ENCODE assay signal across 8 cellular contexts in the genomic region with DNA sequence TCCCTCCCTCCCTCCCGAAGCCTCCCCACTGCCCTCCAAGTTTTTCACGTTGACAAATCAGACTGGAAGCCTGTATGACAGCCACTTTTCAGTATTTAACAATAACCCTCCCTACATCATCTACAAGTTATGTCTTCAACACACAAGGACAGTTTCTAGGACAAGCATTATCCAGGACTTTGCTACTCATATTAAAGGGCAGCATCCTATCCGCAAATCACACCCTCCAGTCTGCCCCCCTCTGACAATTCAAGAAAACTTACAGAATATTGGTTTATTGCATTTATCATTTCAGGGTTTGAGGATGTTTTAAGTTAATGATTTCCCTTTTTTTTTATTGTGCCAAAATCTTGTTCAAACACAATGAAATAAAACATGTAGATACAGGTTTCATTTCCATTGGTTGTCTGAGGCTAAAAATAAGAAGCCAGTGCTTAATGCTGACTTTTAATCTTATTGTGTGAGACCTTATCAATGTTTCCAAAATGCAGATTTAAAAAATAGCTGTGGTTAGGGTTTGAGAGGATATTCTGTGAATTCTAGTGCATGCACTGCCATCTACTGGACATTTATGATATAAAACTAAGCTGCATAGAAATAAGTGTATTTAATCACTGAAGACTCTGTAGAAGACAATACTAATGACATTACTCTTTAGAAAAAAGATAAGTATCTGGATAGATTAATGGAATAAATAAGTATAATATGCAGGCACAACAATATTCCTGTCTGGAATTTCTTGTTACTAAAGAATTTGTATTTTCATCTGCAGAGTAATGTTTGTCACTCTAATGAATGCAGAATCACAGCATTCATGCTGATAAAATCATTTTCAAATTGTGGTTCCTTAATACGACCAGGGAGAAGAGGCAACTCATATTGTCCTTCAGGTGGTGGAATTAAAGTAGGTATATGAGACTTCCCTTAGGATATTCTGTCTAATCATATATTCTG.
DNase-seq lines count a peak whose midpoint lies in the region; ATAC-seq, FAIRE-seq and TF ChIP-seq lines count a peak whose summit lies in the region.

No MANE protein-coding gene starts in this region.

- no peak overlapping the region for H2BK12ac ChIP-seq in H1 (ENCODE audit: low read depth, low read length)

- H2BK20ac ChIP-seq in H1 (ENCODE audit: low read length), result no peak overlapping the region

- H3K4me2 ChIP-seq in H1 (ENCODE audit: insufficient read depth in 1 of 2, low read depth in 2 of 2, low read length in 2 of 2), result no peak overlapping the region

- FAIRE-seq in H1 (lab: Jason Lieb, UNC), result no peak

- no peaks in the 10 kb centered on the region for H4K20me1 ChIP-seq in H1 (replicated peaks in 1 of 2; ENCODE audit: control insufficient read depth in 1 of 2, insufficient read depth in 2 of 2, low read length in 2 of 2)

- CTCF ChIA-PET in H1 (lab: Charles Lee; ENCODE audit: partially characterized antibody), result interaction anchor here (0.6 to 5.8 kb wide), 21 partner anchors 12 to 447 kb away, joined by 3 to 107 read pairs (median 4); no protein-coding TSS in a partner anchor

- H3K36me3 ChIP-seq in H1 (ENCODE audit: control insufficient read depth in 2 of 4, insufficient read depth in 4 of 4, low read length in 3 of 4) (no peaks in the 10 kb centered on the region), mucosa of descending colon (ENCODE audit: low read depth) (no peaks in the 10 kb centered on the region)

- peaks cover 0 to 6% (median 2%) of the 10 kb centered on the region in 4 experiments; a peak in 5 of 7 replicates for H3K4me1 ChIP-seq in H1 (replicated peaks in 1 of 4; ENCODE audit: control insufficient read depth in 3 of 4, insufficient read depth in 4 of 4, low read length in 3 of 4)
- H3K4me1 ChIP-seq in mucosa of descending colon (ENCODE audit: low read depth), result peaks cover 12% of the 10 kb centered on the region

- DNase-seq in GF-D8 (lab: John Stamatoyannopoulos, UW), result peak; percentile 1
- peak; percentile 69 for DNase-seq in HT1080 (ENCODE audit: low read depth)
- peak; percentile 75 for DNase-seq in RKO (ENCODE audit: low spot score)
- DNase-seq in H1 (ENCODE audit: low read depth in 1 of 2, low spot score in 2 of 2), result no peak
- DNase-seq in mucosa of descending colon, result peak in 1 of 3 donors; percentile 22
- DNase-seq in GM19240 (ENCODE audit: insufficient read length, low spot score), result no peak

- H3K27ac ChIP-seq in 22Rv1 (no peak overlapping the region), H1 (ENCODE audit: low read depth, low read length) (no peak overlapping the region)

- H2BK5ac ChIP-seq in H1 (ENCODE audit: low read depth, low read length), result no peak overlapping the region

- whole genome bisulfite sequencing in H1 (ENCODE audit: extremely low coverage in 1 of 2, insufficient coverage in 1 of 2, insufficient read length in 1 of 2, insufficient replicate concordance in 2 of 2, low coverage in 1 of 2, low lambda C conversion rate in 2 of 2, missing lambda C conversion rate in 1 of 2), 2 experiments, result 44% methylated on average over 3 of the region's 4 CpGs; no CpG with 5 or more reads in 1 of the 2 experiments

- H3K23me2 ChIP-seq in H1 (ENCODE audit: low read depth, low read length), result no peaks in the 10 kb centered on the region

- H3K9ac ChIP-seq in H1 (replicated peaks in 1 of 4; ENCODE audit: extremely low read depth in 1 of 4, low read depth in 3 of 4, low read length in 3 of 4), result no peak overlapping the region

- H3K79me2 ChIP-seq in H1 (ENCODE audit: control insufficient read depth in 1 of 2, insufficient read depth in 2 of 2, low read length in 2 of 2), result no peaks in the 10 kb centered on the region

- H2BK15ac ChIP-seq in H1 (ENCODE audit: low read length), result no peak overlapping the region

- H4K91ac ChIP-seq in H1 (replicated peaks; ENCODE audit: insufficient read length, low read length), result no peak overlapping the region

- intact Hi-C loops in mucosa of descending colon (cut with DNase I, micrococcal nuclease), result loop anchor here (5.0 to 10.0 kb wide), 3 partner anchors 327 to 414 kb away; no protein-coding TSS in a partner anchor

- TF ChIP-seq POLR2A in H1 (IDR thresholded peaks at IDR 0.05; ENCODE audit: control extremely low read depth in 1 of 2, low read depth in 2 of 2, low read length in 2 of 2), result no peak

- no peak overlapping the region for H3K56ac ChIP-seq in H1 (replicated peaks; ENCODE audit: insufficient read length, low read depth, low read length)

- H3K18ac ChIP-seq in H1 (ENCODE audit: extremely low read depth, low read length), result no peak overlapping the region

- POLR2A ChIA-PET in H1 (lab: Charles Lee; ENCODE audit: partially characterized antibody), result interaction anchor here (0.6 kb wide), 1 partner anchor 331 kb away, joined by 3 read pairs; no protein-coding TSS in a partner anchor

- no peaks in the 10 kb centered on the region for H3K27me3 ChIP-seq in H1 (replicated peaks in 1 of 4; ENCODE audit: control insufficient read depth in 3 of 4, extremely low read depth in 1 of 4, insufficient read depth in 3 of 4, low read length in 3 of 4)

- H3K79me1 ChIP-seq in H1 (ENCODE audit: low read depth, low read length), result no peaks in the 10 kb centered on the region

- no peak overlapping the region for H4K5ac ChIP-seq in H1 (ENCODE audit: insufficient read length, low read depth, low read length)

- H3K23ac ChIP-seq in H1 (ENCODE audit: insufficient read length), result no peak overlapping the region

- no peak overlapping the region for H4K8ac ChIP-seq in H1 (ENCODE audit: extremely low read depth, insufficient read depth, low read length)

- no peak overlapping the region for H2AK5ac ChIP-seq in H1 (ENCODE audit: low read depth, low read length)

- ATAC-seq in mucosa of descending colon, result peak; percentile 27
- no peak for ATAC-seq in HG03571 (IDR thresholded peaks at IDR 0.05; ENCODE audit: unreplicated experiment)

- TF ChIP-seq CTCF in 22Rv1 (IDR thresholded peaks at IDR 0.05), result peak; percentile 94
- TF ChIP-seq CTCF in H1 (IDR thresholded peaks at IDR 0.05; ENCODE audit: control extremely low read depth in 1 of 3, insufficient read depth in 1 of 3, low read depth in 1 of 3, low read length in 3 of 3), result peak in 2 of 3 experiments; percentile 33 to 37; a peak in 2 of 4 replicates
- TF ChIP-seq CTCF in mucosa of descending colon (IDR thresholded peaks at IDR 0.05), result peak; percentile 29

- H3K4me3 ChIP-seq in H1 (ENCODE audit: extremely low read depth in 1 of 4, insufficient read depth in 2 of 4, low read depth in 3 of 4, low read length in 4 of 4) (no peak overlapping the region), mucosa of descending colon (no peak overlapping the region)

- H3K14ac ChIP-seq in H1 (ENCODE audit: insufficient read length), result no peak overlapping the region

- no peak overlapping the region for H3K4ac ChIP-seq in H1 (replicated peaks; ENCODE audit: insufficient read length, low read depth, low read length)

- H2BK120ac ChIP-seq in H1 (replicated peaks; ENCODE audit: low read depth, low read length), result no peak overlapping the region

- H2AFZ ChIP-seq in H1 (ENCODE audit: low read length), result peak overlapping the region; percentile 91; the same call in 1 of the 2 replicates

- TF ChIP-seq EP300 in H1 (IDR thresholded peaks at IDR 0.05; ENCODE audit: borderline replicate concordance in 1 of 2, low read depth in 2 of 2, low read length in 2 of 2), result no peak

- H3K9me3 ChIP-seq in H1 (ENCODE audit: insufficient read depth in 2 of 2, low read depth in 1 of 2, low read length in 1 of 2) (no peaks in the 10 kb centered on the region), mucosa of descending colon (no peaks in the 10 kb centered on the region)

- TF ChIP-seq RAD21 in H1 (IDR thresholded peaks at IDR 0.05 in 1 of 2, conservative IDR thresholded peaks at IDR 0.05 in 1 of 2; ENCODE audit: low read depth in 2 of 2, low read length in 2 of 2), result peak; percentile 76 to 78

TF ChIP-seq in H1, 55 proteins besides CTCF, POLR2A, EP300 and RAD21:
- no peak for TF ChIP-seq ZNF274 (IDR thresholded peaks at IDR 0.05; ENCODE audit: borderline replicate concordance, extremely low read depth, low read length)
- TF ChIP-seq JUN (IDR thresholded peaks at IDR 0.05; ENCODE audit: low read depth, low read length), result no peak
- no peak for TF ChIP-seq NANOG (IDR thresholded peaks at IDR 0.05; ENCODE audit: insufficient read depth, low read depth, low read length, poor library complexity, severe bottlenecking)
- TF ChIP-seq SP2 (IDR thresholded peaks at IDR 0.05; ENCODE audit: low read length), result no peak
- no peak for TF ChIP-seq ASH2L (IDR thresholded peaks at IDR 0.05; ENCODE audit: low read length)
- no peak for TF ChIP-seq SUZ12 (IDR thresholded peaks at IDR 0.05; ENCODE audit: low read length)
- no peak for TF ChIP-seq RXRA (IDR thresholded peaks at IDR 0.05; ENCODE audit: insufficient read depth, low read depth, low read length)
- TF ChIP-seq JUND (IDR thresholded peaks at IDR 0.05; ENCODE audit: low read length), result no peak
- TF ChIP-seq YY1 (IDR thresholded peaks at IDR 0.05; ENCODE audit: low read depth, low read length), result no peak
- TF ChIP-seq KDM1A (IDR thresholded peaks at IDR 0.05; ENCODE audit: borderline replicate concordance, low read length), result no peak
- no peak for TF ChIP-seq CHD2 (IDR thresholded peaks at IDR 0.05; ENCODE audit: low read length)
- TF ChIP-seq CEBPB (IDR thresholded peaks at IDR 0.05; ENCODE audit: low read depth, low read length), result no peak
- TF ChIP-seq, protein P1, sequence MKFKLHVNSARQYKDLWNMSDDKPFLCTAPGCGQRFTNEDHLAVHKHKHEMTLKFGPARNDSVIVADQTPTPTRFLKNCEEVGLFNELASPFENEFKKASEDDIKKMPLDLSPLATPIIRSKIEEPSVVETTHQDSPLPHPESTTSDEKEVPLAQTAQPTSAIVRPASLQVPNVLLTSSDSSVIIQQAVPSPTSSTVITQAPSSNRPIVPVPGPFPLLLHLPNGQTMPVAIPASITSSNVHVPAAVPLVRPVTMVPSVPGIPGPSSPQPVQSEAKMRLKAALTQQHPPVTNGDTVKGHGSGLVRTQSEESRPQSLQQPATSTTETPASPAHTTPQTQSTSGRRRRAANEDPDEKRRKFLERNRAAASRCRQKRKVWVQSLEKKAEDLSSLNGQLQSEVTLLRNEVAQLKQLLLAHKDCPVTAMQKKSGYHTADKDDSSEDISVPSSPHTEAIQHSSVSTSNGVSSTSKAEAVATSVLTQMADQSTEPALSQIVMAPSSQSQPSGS (IDR thresholded peaks at IDR 0.05; ENCODE audit: low read length), result no peak
- TF ChIP-seq SIRT6 (IDR thresholded peaks at IDR 0.05; ENCODE audit: low read length), result no peak
- TF ChIP-seq MAFK (IDR thresholded peaks at IDR 0.05; ENCODE audit: low read depth, low read length), result no peak
- TF ChIP-seq RFX5 (IDR thresholded peaks at IDR 0.05; ENCODE audit: borderline replicate concordance, low read depth, low read length), result no peak
- TF ChIP-seq TBP (IDR thresholded peaks at IDR 0.05; ENCODE audit: low read depth, low read length), result no peak
- no peak for TF ChIP-seq KDM5A (IDR thresholded peaks at IDR 0.05; ENCODE audit: low read length)
- TF ChIP-seq GABPA (IDR thresholded peaks at IDR 0.05; ENCODE audit: borderline replicate concordance, insufficient read depth, low read length), result no peak
- no peak for TF ChIP-seq POLR2AphosphoS5 (IDR thresholded peaks at IDR 0.05; ENCODE audit: low read depth, low read length)

Comparison
In these comparisons a context has a peak if more than half of its experiments do, and no peak if none do; other contexts are left out.
1. CTCF ChIP-seq: peak in every context shown above with its lines; median percentile 94 in 22Rv1; 35 in H1; 29 in mucosa of descending colon.
2. DNase-seq: peak in GF-D8 (single experiment), HT1080 (single experiment) and RKO (single experiment); none in H1 (0 of 2) and GM19240 (single experiment).